15 cellular contexts compared by ENCODE assay signal in genomic region chr22:36303874-36304273, GRCh38. TPM values are rescaled to one million over a fixed set of nuclear protein-coding genes. Genes with fewer than 3 reads are reported as not detected.
DNase-seq lines count a peak whose midpoint lies in the region; TF ChIP-seq lines count a peak whose summit lies in the region.
"Had no signal": no experiment of that assay in that cellular context is flagged by ENCODE, and none has a peak within 500 bp of the region (broad histone marks: within the 10 kb centered on the region; RNA-seq: fewer than 3 reads in every experiment).

No MANE protein-coding gene starts in this region.

- no peak overlapping the region for H2BK5ac ChIP-seq in trophoblast cell (ENCODE audit: low read depth, low read length, poor library complexity)

- peaks cover 8% of the 10 kb centered on the region for H3K4me1 Mint-ChIP-seq in Calu3 (ENCODE audit: low read depth, unreplicated experiment)

- WGBS in trophoblast cell (ENCODE audit: extremely low coverage, insufficient coverage, insufficient read length): no CpG with 5 or more reads among the region's 13 CpGs

- BruUV-seq in Calu3 (replicated peaks; lab: Mats Ljungman, UMichigan): no TSS peak

- no peak overlapping the region for H2AK5ac ChIP-seq in trophoblast cell (ENCODE audit: low read length)

- H3K27me3 ChIP-seq in Peyer's patch (no peaks in the 10 kb centered on the region), fibroblast of lung (ENCODE audit: control insufficient read depth, insufficient read depth, low read length) (no peaks in the 10 kb centered on the region), trophoblast cell (ENCODE audit: insufficient read depth, low read length) (no peaks in the 10 kb centered on the region)
- H3K27me3 ChIP-seq: BLaER1 treated with 17β-estradiol and CSF1 and Interleukin-3, amounts not matched to agents 10 nM and 100 nM; ovary; upper lobe of left lung had no signal

- H2AFZ ChIP-seq in fibroblast of lung (ENCODE audit: low read length): no peak overlapping the region
- H2AFZ ChIP-seq in trophoblast cell (ENCODE audit: insufficient read depth, low read length, poor library complexity): no peak overlapping the region

- H3K9me3 ChIP-seq in Peyer's patch: no peaks in the 10 kb centered on the region
- H3K9me3 ChIP-seq in fibroblast of lung (ENCODE audit: control insufficient read depth, insufficient read depth, low read depth, low read length): no peaks in the 10 kb centered on the region
- peaks cover 5% of the 10 kb centered on the region for H3K9me3 ChIP-seq in trophoblast cell (ENCODE audit: insufficient read depth, low read depth, low read length)
- H3K9me3 ChIP-seq: ovary, upper lobe of left lung had no signal

- H3K9me3 Mint-ChIP-seq in Calu3 (ENCODE audit: low read depth, unreplicated experiment): no peaks in the 10 kb centered on the region

- intact Hi-C loops in Calu3 (cut with micrococcal nuclease; ENCODE audit: unreplicated experiment): no loop called here

- DNase-seq in Calu3: peak; percentile 54
- peak in 2 of 3 donors; percentile 81 for DNase-seq in Peyer's patch
- DNase-seq in fibroblast of lung (ENCODE audit: low read depth in 2 of 2): no peak
- DNase-seq in trophoblast cell: peak; percentile 63 to 66
- DNase-seq in NCI-H526 (lab: John Stamatoyannopoulos, UW): no peak
- no peak for DNase-seq in NCI-H128 (lab: John Stamatoyannopoulos, UW; ENCODE audit: unreplicated experiment)
- DNase-seq in activated effector memory CD4-positive, alpha-beta T cell treated with anti-CD3 and anti-CD28 coated beads, Interleukin-2, amount 50 U/mL, for 16 hours: no peak
- DNase-seq: cerebellar nuclear complex, DND-41, hypothalamus, ovary, Right ventricle myocardium superior had no signal

- no peak overlapping the region for H4K12ac ChIP-seq in trophoblast cell (ENCODE audit: low read depth, low read length)

- TF ChIP-seq CTCF in Calu3 (IDR thresholded peaks at IDR 0.05; ENCODE audit: unreplicated experiment) (no peak), Peyer's patch (IDR thresholded peaks at IDR 0.05) (no peak), fibroblast of lung (conservative IDR thresholded peaks at IDR 0.05 in 1 of 2, IDR thresholded peaks at IDR 0.05 in 1 of 2; ENCODE audit: low read depth in 1 of 2, low read length in 2 of 2) (no peak)

- H3K9ac ChIP-seq in fibroblast of lung (ENCODE audit: insufficient read depth, low read length) (no peak overlapping the region), trophoblast cell (ENCODE audit: low read length) (no peak overlapping the region)

- no peak overlapping the region for H3K4me3 ChIP-seq in Peyer's patch
- no peak overlapping the region for H3K4me3 ChIP-seq in fibroblast of lung (replicated peaks in 1 of 4; ENCODE audit: control extremely low read depth in 1 of 4, insufficient read depth in 1 of 4, low read depth in 3 of 4, low read length in 4 of 4)
- H3K4me3 ChIP-seq in trophoblast cell (ENCODE audit: low read depth, low read length): no peak overlapping the region
- H3K4me3 ChIP-seq: BLaER1 treated with 17β-estradiol and CSF1 and Interleukin-3, amounts not matched to agents 10 nM and 100 nM; ovary; upper lobe of left lung had no signal

- H3K36me3 ChIP-seq in Peyer's patch (peaks cover 3 to 97% (median 7%) of the 10 kb centered on the region in 3 donors), fibroblast of lung (ENCODE audit: control insufficient read depth, insufficient read depth, low read length) (peaks cover 83% of the 10 kb centered on the region), trophoblast cell (ENCODE audit: control insufficient read depth in 1 of 2, insufficient read depth in 2 of 2, low read length in 2 of 2) (peaks cover 85 to 94% of the 10 kb centered on the region in 2 experiments)
- H3K36me3 ChIP-seq: ovary had no signal

- H3K27ac ChIP-seq in Peyer's patch: peak overlapping the region in 3 of 4 donors; percentile 25 to 61 (median 52)
- peak overlapping the region; percentile 51 for H3K27ac ChIP-seq in fibroblast of lung (ENCODE audit: insufficient read depth, low read length)
- H3K27ac ChIP-seq in trophoblast cell (ENCODE audit: low read depth, low read length): no peak overlapping the region
- H3K27ac ChIP-seq: ovary had no signal

- H3K4me1 ChIP-seq in Peyer's patch: peaks cover 0 to 14% (median 0%) of the 10 kb centered on the region in 4 donors
- peaks cover 36% of the 10 kb centered on the region for H3K4me1 ChIP-seq in fibroblast of lung (ENCODE audit: control insufficient read depth, extremely low read depth, insufficient read depth, low read length)
- H3K4me1 ChIP-seq in trophoblast cell (ENCODE audit: control insufficient read depth in 1 of 2, insufficient read depth in 2 of 2, low read length in 2 of 2): no peaks in the 10 kb centered on the region

- no peak overlapping the region for H2BK120ac ChIP-seq in trophoblast cell (ENCODE audit: insufficient read depth, low read length, poor library complexity)

- H4K20me1 ChIP-seq in fibroblast of lung (ENCODE audit: control insufficient read depth, extremely low read depth, insufficient read depth, low read length): peaks cover 4% of the 10 kb centered on the region

- no peak overlapping the region for H2BK12ac ChIP-seq in trophoblast cell (ENCODE audit: low read length)

- no peak overlapping the region for H4K91ac ChIP-seq in trophoblast cell (ENCODE audit: low read depth, low read length)

- H3K79me1 ChIP-seq in trophoblast cell (ENCODE audit: low read length): no peaks in the 10 kb centered on the region

- no peak overlapping the region for H3K4me3 Mint-ChIP-seq in Calu3 (ENCODE audit: low read depth, unreplicated experiment)
- H3K4me3 Mint-ChIP-seq: activated naive CD8-positive, alpha-beta T cell had no signal

- H3K23ac ChIP-seq in trophoblast cell (ENCODE audit: low read length): no peak overlapping the region

- no peaks in the 10 kb centered on the region for H3K27me3 Mint-ChIP-seq in Calu3 (ENCODE audit: unreplicated experiment)
- H3K27me3 Mint-ChIP-seq: activated naive CD8-positive, alpha-beta T cell had no signal

- H4K8ac ChIP-seq in trophoblast cell (ENCODE audit: low read depth, low read length): no peak overlapping the region

- no peak overlapping the region for H3K18ac ChIP-seq in trophoblast cell (ENCODE audit: low read length)

- no peak overlapping the region for H3K4ac ChIP-seq in trophoblast cell (ENCODE audit: low read depth, low read length)

- peak overlapping the region; percentile 76 for H3K27ac Mint-ChIP-seq in Calu3 (ENCODE audit: unreplicated experiment)

- CTCF ChIA-PET in Calu3 (lab: Charles Lee): interaction anchor here (1.2 kb wide), 1 partner anchor 166 kb away, joined by 3 read pairs; no protein-coding TSS in a partner anchor

- H3K4me2 ChIP-seq in fibroblast of lung (ENCODE audit: extremely low read depth, insufficient read depth, low read length): no peak overlapping the region
- H3K4me2 ChIP-seq in trophoblast cell (ENCODE audit: low read length): no peak overlapping the region

- H3K36me3 Mint-ChIP-seq in Calu3 (ENCODE audit: insufficient read depth, unreplicated experiment): peaks cover 84% of the 10 kb centered on the region

- no peak overlapping the region for H3K14ac ChIP-seq in trophoblast cell (ENCODE audit: low read length)

- H3K79me2 ChIP-seq in fibroblast of lung (ENCODE audit: control insufficient read depth, insufficient read depth, low read length) (peaks cover 81% of the 10 kb centered on the region), trophoblast cell (ENCODE audit: control insufficient read depth, insufficient read depth, low read length, poor library complexity) (no peaks in the 10 kb centered on the region)

- no peak for TF ChIP-seq POLR2A in Peyer's patch (IDR thresholded peaks at IDR 0.05)

RNA-seq across cellular contexts. Expression of gene APOL1, which starts 50.9 kb away (rescaled TPM):
- total RNA-seq in Calu3 (2022) (313 and 501 TPM in 2 replicates), Peyer's patch (10 to 100 TPM; 12.2 to 23.9 (median 19.8) TPM), fibroblast of lung (44.2 and 80.3 TPM in 2 replicates)
- polyA plus RNA-seq in fibroblast of lung: 24.6 and 40.0 TPM in 2 replicates
- 44.0 and 77.4 TPM in 2 replicates for polyA plus RNA-seq in fibroblast of lung (2012)
- polyA minus RNA-seq in fibroblast of lung (ENCODE audit: low replicate concordance): 34.3 and 72.8 TPM in 2 replicates
- 0.03 and 0.04 TPM in 2 replicates for polyA plus RNA-seq in trophoblast cell (2013)

Comparison
In these comparisons a context has a peak if more than half of its experiments do, and no peak if none do; other contexts are left out.
1. DNase-seq: peak in Calu3 (single experiment), Peyer's patch (2 of 3) and trophoblast cell (2 of 2); none in fibroblast of lung (0 of 2), NCI-H526 (0 of 2), NCI-H128 (single experiment) and activated effector memory CD4-positive, alpha-beta T cell treated with anti-CD3 and anti-CD28 coated beads, Interleukin-2, amount 50 U/mL, for 16 hours (single experiment).